10 cellular contexts compared by ENCODE assay signal in genomic region chr6:19552588-19552987, GRCh38.
"Had no signal": no experiment of that assay in that cellular context is flagged by ENCODE, and none has a peak within 500 bp of the region (broad histone marks: within the 10 kb centered on the region; RNA-seq: fewer than 3 reads in every experiment).

No MANE protein-coding gene starts in this region.

- H3K4me2 ChIP-seq: GM23338, KMS-11 had no signal

- H3K27ac ChIP-seq: HL-60, KMS-11 had no signal

- DNase-seq: H9, HFFc6, Karpas-422, KBM-7 had no signal

- FAIRE-seq: H1, H54 had no signal

- H3K4me3 ChIP-seq: GM23338 had no signal

- H2AFZ ChIP-seq: GM23338 had no signal

- H3K9ac ChIP-seq: KMS-11 had no signal

- ATAC-seq: GM23338, HCT116 had no signal
